Comparison of ENCODE assay signal across 8 cellular contexts in the genomic region with DNA sequence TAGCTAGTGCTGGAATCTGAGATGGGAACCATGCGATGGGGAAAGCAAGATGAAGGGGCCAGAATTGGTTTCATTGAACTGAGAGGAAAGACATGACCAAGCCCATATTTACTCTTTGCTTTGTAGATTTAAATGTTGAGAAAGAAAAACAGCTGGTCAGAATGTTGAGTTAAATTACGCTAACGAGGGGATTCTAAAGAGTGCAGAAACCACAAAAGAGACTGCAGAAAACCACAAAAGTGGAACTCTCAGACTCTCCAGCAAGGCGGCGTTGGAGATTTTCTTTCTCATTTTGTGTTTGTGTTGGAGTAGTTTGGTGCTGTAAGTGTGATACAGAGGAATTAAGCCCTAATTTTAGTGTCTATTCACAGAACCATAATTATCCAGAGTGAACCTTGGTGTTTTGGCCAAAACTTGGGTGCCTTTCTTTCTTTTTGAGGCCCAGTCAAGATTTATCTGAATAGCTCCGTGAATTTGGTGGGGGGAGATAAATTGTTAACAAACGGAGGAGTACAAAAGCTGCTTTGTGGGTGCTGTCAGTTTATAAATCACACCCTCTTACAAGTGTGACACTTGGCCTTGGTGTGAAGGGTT. TPM values are rescaled to one million over a fixed set of nuclear protein-coding genes. Genes with fewer than 3 reads are reported as not detected.
A peak's percentile ranks its signal among the peaks of the same experiment; 100 is the strongest.
DNase-seq lines count a peak whose midpoint lies in the region; ATAC-seq and TF ChIP-seq lines count a peak whose summit lies in the region.

No MANE protein-coding gene starts in this region.

- TF ChIP-seq CTCF in brain microvascular endothelial cell (IDR thresholded peaks at IDR 0.05; ENCODE audit: low read depth, low read length, missing control alignments) (no peak), lower leg skin (IDR thresholded peaks at IDR 0.05) (no peak)

- intact Hi-C loops in lower leg skin (cut with DNase I; ENCODE audit: low total_unique reads) = no loop called here

- no peaks in the 10 kb centered on the region for H3K27me3 Mint-ChIP-seq in CD8-positive, alpha-beta memory T cell
- no peaks in the 10 kb centered on the region for H3K27me3 Mint-ChIP-seq in natural killer cell treated with Interleukin-12 subunit alpha and Interleukin-12 subunit beta and Interleukin-15 and Interleukin-18, amount 100 ng/mL, for 72 hours

- peak overlapping the region; percentile 48 for H3K4me3 ChIP-seq in CD8-positive, alpha-beta memory T cell (ENCODE audit: low read length)
- H3K4me3 ChIP-seq in brain microvascular endothelial cell (ENCODE audit: low read depth, low read length) = no peak overlapping the region
- no peak overlapping the region for H3K4me3 ChIP-seq in lower leg skin (ENCODE audit: low read depth, poor library complexity, severe bottlenecking)

- in situ Hi-C loops in brain microvascular endothelial cell (cut with HindIII; ENCODE audit: low pct_ligation_motif_present, low sequenced_read_pairs) = no loop called here

- H3K27ac Mint-ChIP-seq in CD8-positive, alpha-beta memory T cell = peak overlapping the region; percentile 58 to 97 (median 84)
- peak overlapping the region; percentile 68 to 78 for H3K27ac Mint-ChIP-seq in natural killer cell treated with Interleukin-12 subunit alpha and Interleukin-12 subunit beta and Interleukin-15 and Interleukin-18, amount 100 ng/mL, for 72 hours

- H3K4me3 Mint-ChIP-seq in CD8-positive, alpha-beta memory T cell = peak overlapping the region; percentile 62 to 84 (median 80)
- peak overlapping the region; percentile 84 for H3K4me3 Mint-ChIP-seq in natural killer cell treated with Interleukin-12 subunit alpha and Interleukin-12 subunit beta and Interleukin-15 and Interleukin-18, amount 100 ng/mL, for 72 hours

- CTCF ChIA-PET in CD8-positive, alpha-beta memory T cell (lab: Charles Lee) = interaction anchor here (0.6 to 20.5 kb wide), 10 partner anchors 10 to 141 kb away, joined by 3 to 342 read pairs (median 6); a partner anchor contains a TSS

- WGBS in lower leg skin, 2 donors = 64 to 67% methylated on average over 7 of the region's 7 CpGs

- H3K27me3 ChIP-seq in CD8-positive, alpha-beta memory T cell (ENCODE audit: insufficient read depth, low read length, poor library complexity, severe bottlenecking) = no peaks in the 10 kb centered on the region
- H3K27me3 ChIP-seq in brain microvascular endothelial cell (replicated peaks) = no peaks in the 10 kb centered on the region

- peak; percentile 80 to 81 for ATAC-seq in natural killer cell treated with Interleukin-12 subunit alpha and Interleukin-12 subunit beta and Interleukin-15 and Interleukin-18, amount 100 ng/mL, for 72 hours

- POLR2A ChIA-PET in CD8-positive, alpha-beta memory T cell (lab: Charles Lee) = interaction anchor here (0.5 to 3.6 kb wide), 11 partner anchors 12 to 421 kb away, joined by 3 to 29 read pairs (median 6); a partner anchor contains a TSS

- H3K4me1 ChIP-seq in CD8-positive, alpha-beta memory T cell (ENCODE audit: insufficient read depth, low read length) = peaks cover 62% of the 10 kb centered on the region

- TF ChIP-seq POLR2A in erythroblast (IDR thresholded peaks at IDR 0.05; ENCODE audit: low read length) = no peak
- TF ChIP-seq POLR2A in lower leg skin (IDR thresholded peaks at IDR 0.05) = no peak

- DNase-seq in CD8-positive, alpha-beta memory T cell = peak in 2 of 5 donors; percentile 39 to 67
- DNase-seq in MV-4-11 (lab: John Stamatoyannopoulos, UW) = peak; percentile 93
- no peak for DNase-seq in brain microvascular endothelial cell
- no peak for DNase-seq in natural killer cell treated with Interleukin-12 subunit alpha and Interleukin-12 subunit beta and Interleukin-15 and Interleukin-18, amount 100 ng/mL, for 72 hours (ENCODE audit: low spot score)
- DNase-seq in erythroblast (lab: John Stamatoyannopoulos, UW) = no peak
- no peak for DNase-seq in amygdala (lab: John Stamatoyannopoulos, UW)
- DNase-seq in putamen (ENCODE audit: low spot score) = no peak
- DNase-seq in lower leg skin (ENCODE audit: low spot score in 2 of 2) = no peak

- H3K36me3 Mint-ChIP-seq in CD8-positive, alpha-beta memory T cell = peaks cover 9 to 36% (median 14%) of the 10 kb centered on the region in 3 donors
- peaks cover 32% of the 10 kb centered on the region for H3K36me3 Mint-ChIP-seq in natural killer cell treated with Interleukin-12 subunit alpha and Interleukin-12 subunit beta and Interleukin-15 and Interleukin-18, amount 100 ng/mL, for 72 hours

- no peaks in the 10 kb centered on the region for H3K9me3 Mint-ChIP-seq in CD8-positive, alpha-beta memory T cell
- H3K9me3 Mint-ChIP-seq in natural killer cell treated with Interleukin-12 subunit alpha and Interleukin-12 subunit beta and Interleukin-15 and Interleukin-18, amount 100 ng/mL, for 72 hours = no peaks in the 10 kb centered on the region

- H3K27ac ChIP-seq in CD8-positive, alpha-beta memory T cell (ENCODE audit: low read depth, low read length) = no peak overlapping the region
- H3K27ac ChIP-seq in brain microvascular endothelial cell = peak overlapping the region; percentile 78

- no peaks in the 10 kb centered on the region for H3K9me3 ChIP-seq in CD8-positive, alpha-beta memory T cell (ENCODE audit: low read length)

- H3K36me3 ChIP-seq in CD8-positive, alpha-beta memory T cell (ENCODE audit: insufficient read depth, low read length) = peaks cover 23% of the 10 kb centered on the region
- peaks cover 49% of the 10 kb centered on the region for H3K36me3 ChIP-seq in brain microvascular endothelial cell (replicated peaks)

- peaks cover 46 to 75% (median 64%) of the 10 kb centered on the region in 3 donors for H3K4me1 Mint-ChIP-seq in CD8-positive, alpha-beta memory T cell
- H3K4me1 Mint-ChIP-seq in natural killer cell treated with Interleukin-12 subunit alpha and Interleukin-12 subunit beta and Interleukin-15 and Interleukin-18, amount 100 ng/mL, for 72 hours (ENCODE audit: low read depth in 2 of 2) = peaks cover 31 to 35% of the 10 kb centered on the region in 2 donors

RNA-seq across cellular contexts. Expression of a gene that starts 26.3 kb away (rescaled TPM):
- total RNA-seq in CD8-positive, alpha-beta memory T cell = 100 to 1,000 TPM; 167 to 172 TPM
- polyA plus RNA-seq in CD8-positive, alpha-beta memory T cell = 107 TPM
- 100 to 1,000 TPM in 1 of 2 donors, 10 to 100 TPM in 1; 95.6 to 158 TPM for total RNA-seq in natural killer cell treated with Interleukin-12 subunit alpha and Interleukin-12 subunit beta and Interleukin-15 and Interleukin-18, amount 100 ng/mL, for 72 hours
- 10 to 100 TPM; 38.8 to 56.1 (median 44.2) TPM for total RNA-seq in lower leg skin

RNA-seq across cellular contexts. Expression of a gene that starts 43.4 kb away (rescaled TPM):
- total RNA-seq in CD8-positive, alpha-beta memory T cell = 10 to 100 TPM; 90.3 to 99.6 TPM
- 3.2 TPM for polyA plus RNA-seq in CD8-positive, alpha-beta memory T cell
- 100 to 1,000 TPM; 150 to 169 TPM for total RNA-seq in natural killer cell treated with Interleukin-12 subunit alpha and Interleukin-12 subunit beta and Interleukin-15 and Interleukin-18, amount 100 ng/mL, for 72 hours
- 10 to 100 TPM; 21.8 to 29.5 (median 27.6) TPM for total RNA-seq in lower leg skin
